Comparison of ENCODE assay signal across 8 cellular contexts in the genomic region with DNA sequence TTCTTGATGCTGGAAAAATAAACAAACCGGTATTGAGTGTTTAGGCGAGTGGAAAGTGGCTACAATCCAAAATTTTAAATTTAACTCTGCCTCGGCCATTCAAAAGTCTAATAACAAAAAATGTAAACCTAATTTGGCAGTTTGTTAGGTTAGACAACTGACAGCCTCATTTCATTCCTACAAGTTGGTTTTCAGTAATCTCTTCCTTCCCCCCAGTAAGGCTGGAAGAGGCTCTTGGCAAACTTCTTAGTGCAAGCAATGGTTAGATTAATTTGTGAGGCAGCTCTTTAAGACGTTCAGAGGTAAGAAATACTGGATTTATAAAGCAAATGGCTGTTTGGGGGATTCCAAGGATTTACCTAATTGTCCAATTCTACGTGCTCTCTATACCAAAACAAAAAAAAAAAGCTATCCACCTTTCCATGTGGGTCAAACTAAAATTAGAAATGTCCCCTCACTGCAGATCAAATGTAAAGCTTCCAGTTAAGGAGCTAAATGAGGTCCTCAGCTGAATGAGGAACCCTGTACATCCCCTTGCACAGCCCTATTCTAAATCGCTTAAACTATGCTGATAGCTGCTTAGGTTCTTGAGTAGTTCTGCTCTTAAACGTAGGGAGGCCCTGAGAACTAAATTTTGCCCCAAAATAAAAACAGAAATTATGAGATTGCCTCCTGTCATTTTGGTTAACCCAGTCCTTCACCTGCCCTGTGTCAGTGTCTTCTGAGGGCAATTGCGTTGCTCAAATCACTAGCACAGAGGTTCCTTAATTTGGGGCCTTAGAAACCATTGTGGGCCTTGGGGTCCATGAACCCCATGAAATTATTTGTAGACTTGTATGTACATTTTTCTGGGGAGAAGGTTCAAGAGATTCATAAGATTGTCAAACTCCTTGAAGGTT. TPM values are rescaled to one million over a fixed set of nuclear protein-coding genes. Genes with fewer than 3 reads are reported as not detected.
DNase-seq lines count a peak whose midpoint lies in the region; ATAC-seq and TF ChIP-seq lines count a peak whose summit lies in the region.

No MANE protein-coding gene starts in this region.

- intact Hi-C loops in Calu3 (cut with micrococcal nuclease; ENCODE audit: unreplicated experiment), result loop anchor here (1.0 kb wide), 1 partner anchor 42 kb away; no protein-coding TSS in a partner anchor
- intact Hi-C loops in dendritic cell treated with granulocyte-macrophage colony-stimulating factor and Interleukin-4, amounts not matched to agents 40 ng/mL and 50 ng/mL, for 4 days (cut with micrococcal nuclease), result no loop called here

- no peak for TF ChIP-seq POLR2A in NB4 (IDR thresholded peaks at IDR 0.05; ENCODE audit: extremely low read depth, insufficient read length)

- H2AFZ ChIP-seq in osteoblast (ENCODE audit: low read length), result no peak overlapping the region

- H3K4me3 Mint-ChIP-seq in Calu3 (ENCODE audit: low read depth, unreplicated experiment), result peak overlapping the region; percentile 98
- peak overlapping the region; percentile 55 for H3K4me3 Mint-ChIP-seq in dendritic cell treated with granulocyte-macrophage colony-stimulating factor and Interleukin-4, amounts not matched to agents 40 ng/mL and 50 ng/mL, for 4 days

- no peaks in the 10 kb centered on the region for H3K9me3 Mint-ChIP-seq in Calu3 (ENCODE audit: low read depth, unreplicated experiment)
- H3K9me3 Mint-ChIP-seq in dendritic cell treated with granulocyte-macrophage colony-stimulating factor and Interleukin-4, amounts not matched to agents 40 ng/mL and 50 ng/mL, for 4 days, result no peaks in the 10 kb centered on the region

- TF ChIP-seq CTCF in Calu3 (IDR thresholded peaks at IDR 0.05; ENCODE audit: unreplicated experiment) (no peak), NB4 (IDR thresholded peaks at IDR 0.05; ENCODE audit: low read depth, low read length) (no peak), osteoblast (IDR thresholded peaks at IDR 0.05; ENCODE audit: extremely low read depth, low read depth, low read length) (no peak)

- H3K36me3 Mint-ChIP-seq in Calu3 (ENCODE audit: insufficient read depth, unreplicated experiment), result peaks cover 80% of the 10 kb centered on the region
- peaks cover 43% of the 10 kb centered on the region for H3K36me3 Mint-ChIP-seq in dendritic cell treated with granulocyte-macrophage colony-stimulating factor and Interleukin-4, amounts not matched to agents 40 ng/mL and 50 ng/mL, for 4 days (ENCODE audit: low read depth)

- peaks cover 51% of the 10 kb centered on the region for H3K79me2 ChIP-seq in osteoblast (ENCODE audit: insufficient read depth, low read length)

- ATAC-seq in HG02588 (IDR thresholded peaks at IDR 0.05; ENCODE audit: unreplicated experiment), result no peak

- CTCF ChIA-PET in Calu3 (lab: Charles Lee), result interaction anchor here (0.6 to 7.8 kb wide), 11 partner anchors 9 to 123 kb away, joined by 3 to 253 read pairs (median 5); partner anchors contain the start of genes ACBD4 and HEXIM2

- peaks cover 25% of the 10 kb centered on the region for H4K20me1 ChIP-seq in osteoblast (ENCODE audit: insufficient read depth, low read length)

- H3K27ac ChIP-seq in osteoblast (ENCODE audit: low read depth, low read length), result peak overlapping the region; percentile 88

- H3K36me3 ChIP-seq in osteoblast (ENCODE audit: insufficient read depth, low read length), result no peaks in the 10 kb centered on the region

- BruUV-seq in Calu3 (replicated peaks; lab: Mats Ljungman, UMichigan), result no TSS peak

- H3K4me3 ChIP-seq in NB4 (ENCODE audit: low read depth, low read length) (peak overlapping the region; percentile 86), osteoblast (ENCODE audit: insufficient read depth, low read length) (peak overlapping the region; percentile 77)

- H3K27ac Mint-ChIP-seq in Calu3 (ENCODE audit: unreplicated experiment), result peak overlapping the region; percentile 100
- peak overlapping the region; percentile 60 for H3K27ac Mint-ChIP-seq in dendritic cell treated with granulocyte-macrophage colony-stimulating factor and Interleukin-4, amounts not matched to agents 40 ng/mL and 50 ng/mL, for 4 days

- H3K27me3 ChIP-seq in osteoblast (ENCODE audit: insufficient read depth, low read length), result no peaks in the 10 kb centered on the region

- no peaks in the 10 kb centered on the region for H3K9me3 ChIP-seq in osteoblast (ENCODE audit: low read depth, low read length)

- H3K27me3 Mint-ChIP-seq in Calu3 (ENCODE audit: unreplicated experiment), result peaks cover 14% of the 10 kb centered on the region
- H3K27me3 Mint-ChIP-seq in dendritic cell treated with granulocyte-macrophage colony-stimulating factor and Interleukin-4, amounts not matched to agents 40 ng/mL and 50 ng/mL, for 4 days, result no peaks in the 10 kb centered on the region

- peak overlapping the region; percentile 83 for H3K4me2 ChIP-seq in osteoblast (ENCODE audit: insufficient read depth, low read length)

- DNase-seq in Calu3, result no peak
- peak; percentile 51 for DNase-seq in NB4 (ENCODE audit: low read depth)
- no peak for DNase-seq in osteoblast (ENCODE audit: insufficient read length, low spot score, missing footprints)
- DNase-seq in NCI-H2227 treated with DMSO at 0.1 percent for 48 hours (lab: John Stamatoyannopoulos, UW), result no peak
- DNase-seq in hippocampal formation (lab: John Stamatoyannopoulos, UW), result no peak
- no peak for DNase-seq in AG20443 (ENCODE audit: low spot score)

- peaks cover 18% of the 10 kb centered on the region for H3K4me1 ChIP-seq in osteoblast (ENCODE audit: insufficient read depth, low read length)

- H3K4me1 Mint-ChIP-seq in Calu3 (ENCODE audit: low read depth, unreplicated experiment), result peaks cover 44% of the 10 kb centered on the region
- peaks cover 47% of the 10 kb centered on the region for H3K4me1 Mint-ChIP-seq in dendritic cell treated with granulocyte-macrophage colony-stimulating factor and Interleukin-4, amounts not matched to agents 40 ng/mL and 50 ng/mL, for 4 days (ENCODE audit: low read depth)

RNA-seq across cellular contexts. Expression of gene HEXIM1, which starts 2.9 kb away (rescaled TPM):
- total RNA-seq in Calu3 (2022), result 57.2 and 64.7 TPM in 2 replicates
- total RNA-seq in osteoblast, result 10.9 and 12.1 TPM in 2 replicates

RNA-seq across cellular contexts. Expression of gene HEXIM2, which starts 10.5 kb away (rescaled TPM):
- total RNA-seq in Calu3 (2022) (16.3 and 17.1 TPM in 2 replicates), osteoblast (10.0 and 10.9 TPM in 2 replicates)

RNA-seq across cellular contexts. Expression of gene ACBD4, which starts 15.7 kb away (rescaled TPM):
- total RNA-seq in Calu3 (2022), result 21.8 and 23.2 TPM in 2 replicates
- 4.7 and 6.2 TPM in 2 replicates for total RNA-seq in osteoblast

RNA-seq across cellular contexts. Expression of gene PLCD3, which starts 18.8 kb away (rescaled TPM):
- 34.4 and 64.3 TPM in 2 replicates for total RNA-seq in Calu3 (2022)
- total RNA-seq in osteoblast, result 31.5 and 47.7 TPM in 2 replicates
